10 cellular contexts compared by ENCODE assay signal in the genomic region with DNA sequence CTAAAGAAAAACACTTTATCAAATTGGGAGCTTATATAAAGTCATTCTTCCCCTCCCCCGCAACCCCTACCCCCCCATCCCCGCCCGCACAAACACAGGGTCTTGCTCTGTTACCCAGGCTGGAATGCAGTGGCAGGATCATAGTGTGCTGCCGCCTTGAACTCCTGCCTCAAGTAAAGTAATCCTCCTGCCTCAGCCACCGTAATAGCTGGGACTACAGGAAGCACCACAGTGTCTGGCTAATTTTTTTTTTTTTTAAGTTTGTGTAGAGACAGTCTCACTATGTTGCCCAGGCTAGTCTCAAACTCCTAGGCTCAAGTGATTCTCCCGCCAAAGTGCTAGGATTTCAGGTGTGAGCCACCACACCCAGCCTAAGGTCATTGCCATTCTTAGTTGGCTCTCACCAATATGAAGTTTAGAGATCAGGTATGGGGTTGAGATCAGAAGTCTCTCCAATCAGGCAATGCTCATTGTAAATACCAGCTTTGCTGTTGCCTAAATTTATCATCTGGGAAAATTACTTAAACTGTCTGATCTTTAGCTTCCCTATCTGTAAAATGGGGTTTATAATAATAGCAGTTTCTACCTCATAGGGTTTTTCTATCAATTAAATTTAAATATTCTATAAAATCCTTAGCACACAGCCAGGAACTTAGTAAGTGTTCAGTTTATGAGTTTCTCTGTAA.
DNase-seq lines count a peak whose midpoint lies in the region; ATAC-seq and TF ChIP-seq lines count a peak whose summit lies in the region.
"Had no signal": no experiment of that assay in that cellular context is flagged by ENCODE, and none has a peak within 500 bp of the region (broad histone marks: within the 10 kb centered on the region; RNA-seq: fewer than 3 reads in every experiment).

No MANE protein-coding gene starts in this region.

- H3K27ac ChIP-seq in DND-41 (ENCODE audit: low read length): peak overlapping the region; percentile 87
- peak overlapping the region; percentile 32 for H3K27ac ChIP-seq in cingulate gyrus (ENCODE audit: low read depth, low read length)
- no peak overlapping the region for H3K27ac ChIP-seq in osteoblast (ENCODE audit: low read depth, low read length)

- H4K20me1 ChIP-seq in DND-41 (ENCODE audit: insufficient read depth, low read length) (no peaks in the 10 kb centered on the region; the same call in 1 of the 2 replicates), osteoblast (ENCODE audit: insufficient read depth, low read length) (no peaks in the 10 kb centered on the region)

- ATAC-seq in DND-41 (ENCODE audit: insufficient read depth, low read depth) (peak; percentile 31), GM18511 (IDR thresholded peaks at IDR 0.05; ENCODE audit: unreplicated experiment) (no peak)

- H3K36me3 Mint-ChIP-seq in IgD-negative memory B cell: peaks cover 18% of the 10 kb centered on the region

- H2AFZ ChIP-seq in DND-41 (ENCODE audit: low read depth, low read length): no peak overlapping the region
- H2AFZ ChIP-seq in osteoblast (ENCODE audit: low read length): no peak overlapping the region

- no peaks in the 10 kb centered on the region for H3K27me3 ChIP-seq in DND-41 (ENCODE audit: insufficient read depth, low read length, poor library complexity)
- no peaks in the 10 kb centered on the region for H3K27me3 ChIP-seq in osteoblast (ENCODE audit: insufficient read depth, low read length)

- DNase-seq in DND-41 (peak; percentile 29), osteoblast (ENCODE audit: insufficient read length, low spot score, missing footprints) (no peak), NCI-H446 treated with DMSO at 0.1 percent for 48 hours (lab: John Stamatoyannopoulos, UW) (no peak), NOMO-1 treated with dmso at 0.1 percent for 144 hours (lab: John Stamatoyannopoulos, UW; ENCODE audit: unreplicated experiment) (no peak)
- no peak for DNase-seq in NK-92 treated with Interleukin-12 subunit alpha and Interleukin-12 subunit beta, amount 100 ng/mL, for 24 hours (lab: John Stamatoyannopoulos, UW)
- DNase-seq: amniotic stem cell, SHP77 had no signal

- peak overlapping the region; percentile 52 to 63 (median 57) for H3K27ac Mint-ChIP-seq in IgD-negative memory B cell

- H3K9me3 Mint-ChIP-seq in IgD-negative memory B cell: peaks cover 0 to 5% (median 2%) of the 10 kb centered on the region in 3 donors

- peaks cover 18% of the 10 kb centered on the region for H3K79me2 ChIP-seq in DND-41 (ENCODE audit: insufficient read depth, low read length)
- H3K79me2 ChIP-seq in osteoblast (ENCODE audit: insufficient read depth, low read length): peaks cover 12% of the 10 kb centered on the region

- H3K27me3 Mint-ChIP-seq in IgD-negative memory B cell: no peaks in the 10 kb centered on the region

- no peak overlapping the region for H3K4me3 ChIP-seq in DND-41 (ENCODE audit: low read depth in 1 of 2, low read length in 2 of 2)
- no peak overlapping the region for H3K4me3 ChIP-seq in osteoblast (ENCODE audit: insufficient read depth, low read length)

- H3K4me1 Mint-ChIP-seq in IgD-negative memory B cell: peaks cover 38 to 70% (median 57%) of the 10 kb centered on the region in 3 donors

- H3K4me2 ChIP-seq in DND-41 (ENCODE audit: insufficient read depth, low read length) (peak overlapping the region; percentile 24; the same call in 1 of the 2 replicates), osteoblast (ENCODE audit: insufficient read depth, low read length) (peak overlapping the region; percentile 3)

- H3K4me1 ChIP-seq in DND-41 (ENCODE audit: insufficient read depth, low read length) (peaks cover 67% of the 10 kb centered on the region), osteoblast (ENCODE audit: insufficient read depth, low read length) (peaks cover 20% of the 10 kb centered on the region)

- H3K4me3 Mint-ChIP-seq in IgD-negative memory B cell: peak overlapping the region in 1 of 4 donors; percentile 30

- TF ChIP-seq CTCF in DND-41 (IDR thresholded peaks at IDR 0.05; ENCODE audit: borderline replicate concordance, extremely low read depth, low read length, poor library complexity, severe bottlenecking) (no peak), osteoblast (IDR thresholded peaks at IDR 0.05; ENCODE audit: extremely low read depth, low read depth, low read length) (no peak)

- H3K36me3 ChIP-seq in DND-41 (ENCODE audit: insufficient read depth, low read length) (peaks cover 33% of the 10 kb centered on the region), osteoblast (ENCODE audit: insufficient read depth, low read length) (peaks cover 20% of the 10 kb centered on the region)

- H3K9ac ChIP-seq in DND-41 (ENCODE audit: low read depth, low read length): peak overlapping the region; percentile 42

- no peaks in the 10 kb centered on the region for H3K9me3 ChIP-seq in DND-41 (ENCODE audit: insufficient read depth, low read length, severe bottlenecking)
- no peaks in the 10 kb centered on the region for H3K9me3 ChIP-seq in osteoblast (ENCODE audit: low read depth, low read length)
